ENCODE assay signal across 17 cellular contexts in the genomic region with DNA sequence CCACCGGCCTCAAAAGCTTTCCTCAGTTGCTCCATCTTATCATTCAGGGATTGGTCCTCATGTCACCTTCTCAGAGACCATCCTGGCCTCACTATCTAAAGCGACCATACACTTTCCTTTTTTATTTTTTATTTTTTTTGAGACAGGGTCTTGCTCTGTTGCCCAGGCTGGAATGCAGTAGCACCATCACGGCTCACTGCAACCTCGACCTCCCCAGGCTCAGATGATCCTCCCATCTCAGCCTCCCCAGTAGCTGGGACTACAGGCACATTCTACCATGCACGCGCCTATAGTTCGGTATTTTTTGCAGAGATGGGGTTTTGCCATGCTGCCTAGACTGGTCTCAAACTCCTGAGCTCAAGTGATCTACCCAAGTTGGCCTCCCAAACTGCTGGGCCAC. TPM values are rescaled to one million over a fixed set of nuclear protein-coding genes. Genes with fewer than 3 reads are reported as not detected.
DNase-seq lines count a peak whose midpoint lies in the region; ATAC-seq, FAIRE-seq and TF ChIP-seq lines count a peak whose summit lies in the region.
"Had no signal": no experiment of that assay in that cellular context is flagged by ENCODE, and none has a peak within 500 bp of the region (broad histone marks: within the 10 kb centered on the region; RNA-seq: fewer than 3 reads in every experiment).

No MANE protein-coding gene starts in this region.

- ATAC-seq in GM19463 (IDR thresholded peaks at IDR 0.05; ENCODE audit: unreplicated experiment) (no peak), HG03521 (IDR thresholded peaks at IDR 0.05; ENCODE audit: unreplicated experiment) (no peak)
- ATAC-seq: GM23338, HCT116 had no signal

- peaks cover 13% of the 10 kb centered on the region for H4K20me1 ChIP-seq in astrocyte (ENCODE audit: insufficient read depth, low read length)

- H3K9ac ChIP-seq in astrocyte (ENCODE audit: low read length) = no peak overlapping the region
- H3K9ac ChIP-seq in trophoblast cell (ENCODE audit: low read length) = no peak overlapping the region

- H3K36me3 ChIP-seq in astrocyte (ENCODE audit: insufficient read depth, low read length) (no peaks in the 10 kb centered on the region), trophoblast cell (ENCODE audit: control insufficient read depth in 1 of 2, insufficient read depth in 2 of 2, low read length in 2 of 2) (peaks cover 0 to 2% of the 10 kb centered on the region in 2 experiments)

- peaks cover 42% of the 10 kb centered on the region for H3K4me1 Mint-ChIP-seq in activated naive CD4-positive, alpha-beta T cell treated with anti-CD3 and anti-CD28 coated beads, Interleukin-2, amount 50 U/mL, for 24 hours
- H3K4me1 Mint-ChIP-seq in HFFc6 (ENCODE audit: low read depth) = peaks cover 59% of the 10 kb centered on the region
- H3K4me1 Mint-ChIP-seq in astrocyte (ENCODE audit: low read depth, unreplicated experiment) = peaks cover 24% of the 10 kb centered on the region

- H3K79me1 ChIP-seq in trophoblast cell (ENCODE audit: low read length) = peaks cover 20% of the 10 kb centered on the region

- FAIRE-seq in astrocyte (lab: Jason Lieb, UNC) = no peak

- H2AK5ac ChIP-seq in trophoblast cell (ENCODE audit: low read length) = no peak overlapping the region

- no peak for TF ChIP-seq CTCF in HFFc6 (IDR thresholded peaks at IDR 0.05)
- no peak for TF ChIP-seq CTCF in astrocyte (IDR thresholded peaks at IDR 0.05; ENCODE audit: insufficient read depth, low read depth, low read length)
- no peak for TF ChIP-seq CTCF in GM13976 (IDR thresholded peaks at IDR 0.05; ENCODE audit: borderline replicate concordance, control extremely low read depth, extremely low read depth, insufficient read depth, missing control alignments)

- no peak overlapping the region for H2BK5ac ChIP-seq in trophoblast cell (ENCODE audit: low read depth, low read length, poor library complexity)

- no peak overlapping the region for H2BK120ac ChIP-seq in trophoblast cell (ENCODE audit: insufficient read depth, low read length, poor library complexity)

- H3K79me2 ChIP-seq in astrocyte (ENCODE audit: insufficient read depth, low read length) = peaks cover 79% of the 10 kb centered on the region
- H3K79me2 ChIP-seq in trophoblast cell (ENCODE audit: control insufficient read depth, insufficient read depth, low read length, poor library complexity) = peaks cover 15% of the 10 kb centered on the region

- no peaks in the 10 kb centered on the region for H3K27me3 Mint-ChIP-seq in activated naive CD4-positive, alpha-beta T cell treated with anti-CD3 and anti-CD28 coated beads, Interleukin-2, amount 50 U/mL, for 24 hours
- H3K27me3 Mint-ChIP-seq in HFFc6 (ENCODE audit: insufficient read depth) (peaks cover 8% of the 10 kb centered on the region), astrocyte (ENCODE audit: low read depth, unreplicated experiment) (no peaks in the 10 kb centered on the region)

- no peak for DNase-seq in activated naive CD4-positive, alpha-beta T cell treated with anti-CD3 and anti-CD28 coated beads, Interleukin-2, amount 50 U/mL, for 16 hours
- DNase-seq in HFFc6 (no peak), astrocyte (ENCODE audit: low read depth) (no peak), trophoblast cell (no peak), GM13976 (ENCODE audit: low spot score) (no peak)
- DNase-seq: C1 segment of cervical spinal cord, EL, KG1, NCI-H1417 treated with DMSO at 0.1 percent for 48 hours, NCI-H1930, NCI-H446, PC-9 had no signal

- H3K27me3 ChIP-seq in astrocyte (ENCODE audit: insufficient read depth, low read length) (no peaks in the 10 kb centered on the region), trophoblast cell (ENCODE audit: insufficient read depth, low read length) (no peaks in the 10 kb centered on the region)

- no peak overlapping the region for H2BK12ac ChIP-seq in trophoblast cell (ENCODE audit: low read length)

- H3K4me1 ChIP-seq in astrocyte (ENCODE audit: insufficient read depth, low read length) = peaks cover 29% of the 10 kb centered on the region
- peaks cover 6 to 13% of the 10 kb centered on the region in 2 experiments for H3K4me1 ChIP-seq in trophoblast cell (ENCODE audit: control insufficient read depth in 1 of 2, insufficient read depth in 2 of 2, low read length in 2 of 2)

- H3K4me3 Mint-ChIP-seq in activated naive CD4-positive, alpha-beta T cell treated with anti-CD3 and anti-CD28 coated beads, Interleukin-2, amount 50 U/mL, for 24 hours = no peak overlapping the region
- H3K4me3 Mint-ChIP-seq in HFFc6 (no peak overlapping the region), astrocyte (ENCODE audit: unreplicated experiment) (no peak overlapping the region)

- no CpG with 5 or more reads among the region's 7 CpGs for WGBS in trophoblast cell (ENCODE audit: extremely low coverage, insufficient coverage, insufficient read length)

- H2AFZ ChIP-seq in astrocyte (ENCODE audit: low read depth, low read length) (no peak overlapping the region), trophoblast cell (ENCODE audit: insufficient read depth, low read length, poor library complexity) (no peak overlapping the region)
- H2AFZ ChIP-seq: GM23338, PC-9 had no signal

- H3K27ac ChIP-seq in astrocyte (ENCODE audit: low read depth, low read length) = no peak overlapping the region
- H3K27ac ChIP-seq in trophoblast cell (ENCODE audit: low read depth, low read length) = no peak overlapping the region

- no peak overlapping the region for H4K8ac ChIP-seq in trophoblast cell (ENCODE audit: low read depth, low read length)

- H3K9me3 ChIP-seq in astrocyte (ENCODE audit: insufficient read depth, low read depth, low read length) (no peaks in the 10 kb centered on the region), trophoblast cell (ENCODE audit: insufficient read depth, low read depth, low read length) (no peaks in the 10 kb centered on the region)

- H3K4me3 ChIP-seq in astrocyte (ENCODE audit: insufficient read depth, low read depth, low read length) (no peak overlapping the region), trophoblast cell (ENCODE audit: low read depth, low read length) (no peak overlapping the region)
- H3K4me3 ChIP-seq: GM23338, PC-9 had no signal

- in situ Hi-C loops in GM13976 (cut with MboI; ENCODE audit: low sequenced_read_pairs, unreplicated experiment) = no loop called here

- no peaks in the 10 kb centered on the region for H3K9me3 Mint-ChIP-seq in activated naive CD4-positive, alpha-beta T cell treated with anti-CD3 and anti-CD28 coated beads, Interleukin-2, amount 50 U/mL, for 24 hours
- H3K9me3 Mint-ChIP-seq in HFFc6 = no peaks in the 10 kb centered on the region
- no peaks in the 10 kb centered on the region for H3K9me3 Mint-ChIP-seq in astrocyte (ENCODE audit: unreplicated experiment)

- peak overlapping the region; percentile 17 for H3K27ac Mint-ChIP-seq in activated naive CD4-positive, alpha-beta T cell treated with anti-CD3 and anti-CD28 coated beads, Interleukin-2, amount 50 U/mL, for 24 hours
- H3K27ac Mint-ChIP-seq in HFFc6 = 0 out of 2 replicates have a peak overlapping the region, but pooled peaks have one; percentile 21
- peak overlapping the region; percentile 1 for H3K27ac Mint-ChIP-seq in astrocyte (ENCODE audit: unreplicated experiment)

- H3K18ac ChIP-seq in trophoblast cell (ENCODE audit: low read length) = no peak overlapping the region

- no peak overlapping the region for H3K14ac ChIP-seq in trophoblast cell (ENCODE audit: low read length)

- H3K4ac ChIP-seq in trophoblast cell (ENCODE audit: low read depth, low read length) = peak overlapping the region; percentile 77

- no peak overlapping the region for H4K91ac ChIP-seq in trophoblast cell (ENCODE audit: low read depth, low read length)

- H3K4me2 ChIP-seq in astrocyte (ENCODE audit: low read length) (peak overlapping the region; percentile 99), trophoblast cell (ENCODE audit: low read length) (no peak overlapping the region)
- H3K4me2 ChIP-seq: GM23338, PC-9 had no signal

- no peaks in the 10 kb centered on the region for H3K36me3 Mint-ChIP-seq in activated naive CD4-positive, alpha-beta T cell treated with anti-CD3 and anti-CD28 coated beads, Interleukin-2, amount 50 U/mL, for 24 hours
- peaks cover 31% of the 10 kb centered on the region for H3K36me3 Mint-ChIP-seq in HFFc6 (ENCODE audit: low read depth)
- H3K36me3 Mint-ChIP-seq in astrocyte (ENCODE audit: low read depth, unreplicated experiment) = peaks cover 4% of the 10 kb centered on the region

- H3K23ac ChIP-seq in trophoblast cell (ENCODE audit: low read length) = no peak overlapping the region

- H4K12ac ChIP-seq in trophoblast cell (ENCODE audit: low read depth, low read length) = no peak overlapping the region

RNA-seq across cellular contexts. Expression of a gene that starts 2.8 kb away (rescaled TPM):
- total RNA-seq in HFFc6 (2021; fragmentation: NEBNext Ultra II Directional; extraction: Animal tissue kit (Norgen Biotek cat#: 25700)) = 100 to 1,000 TPM; 140 to 168 (median 149) TPM
- total RNA-seq in astrocyte = 98.7 and 113 TPM in 2 replicates
- 52.8 and 53.8 TPM in 2 replicates for polyA plus RNA-seq in trophoblast cell (2013)

RNA-seq across cellular contexts. Expression of a gene that starts 41.7 kb away (rescaled TPM):
- 10 to 100 TPM in 5 of 6 experiments, 1 to 10 TPM in 1; 9.3 to 19.6 (median 16.6) TPM for total RNA-seq in HFFc6 (2021; fragmentation: NEBNext Ultra II Directional; extraction: Animal tissue kit (Norgen Biotek cat#: 25700))
- total RNA-seq in astrocyte = 4.6 and 5.8 TPM in 2 replicates
- 20.0 and 22.8 TPM in 2 replicates for polyA plus RNA-seq in trophoblast cell (2013)

RNA-seq across cellular contexts. Expression of a gene that starts 45.6 kb away (rescaled TPM):
- total RNA-seq in HFFc6 (2021; fragmentation: NEBNext Ultra II Directional; extraction: Animal tissue kit (Norgen Biotek cat#: 25700)) = 10 to 100 TPM; 17.6 to 22.0 (median 21.1) TPM
- 9.8 and 12.0 TPM in 2 replicates for total RNA-seq in astrocyte
- 8.7 and 9.9 TPM in 2 replicates for polyA plus RNA-seq in trophoblast cell (2013)
